8 cellular contexts compared by ENCODE assay signal in the genomic region with DNA sequence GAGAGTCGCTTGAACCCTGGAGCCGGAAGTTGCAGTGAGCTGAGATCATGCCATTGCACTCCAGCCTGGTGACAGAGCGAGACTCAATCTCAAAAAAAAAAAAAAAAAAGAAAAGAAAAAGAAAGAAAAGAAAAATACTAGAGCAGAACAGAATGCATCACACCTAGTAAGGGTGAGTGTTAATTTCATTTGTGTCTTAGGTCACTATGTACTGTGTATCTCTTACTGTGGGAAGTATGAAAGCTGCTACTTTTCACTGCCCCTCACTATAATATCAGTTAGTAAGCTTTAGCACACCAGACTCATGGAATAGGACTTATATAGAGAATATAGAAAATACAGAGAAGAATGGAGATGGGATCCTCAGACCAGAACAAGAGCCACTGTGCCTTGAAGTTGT.
DNase-seq lines count a peak whose midpoint lies in the region; ATAC-seq and FAIRE-seq lines count a peak whose summit lies in the region.
"Had no signal": no experiment of that assay in that cellular context is flagged by ENCODE, and none has a peak within 500 bp of the region (broad histone marks: within the 10 kb centered on the region; RNA-seq: fewer than 3 reads in every experiment).

No MANE protein-coding gene starts in this region.

- H3K36me3 Mint-ChIP-seq in stimulated activated memory B cell treated with anti-CD40 and anti-IgM and Interleukin-4, amounts not matched to agents 10 μg/mL and 1 μg/mL and 100 μg/mL, for 72 hours = peaks cover 55% of the 10 kb centered on the region

- H3K27ac ChIP-seq in effector memory CD4-positive, alpha-beta T cell (ENCODE audit: insufficient read depth, low read length, poor library complexity, severe bottlenecking) = peak overlapping the region; percentile 6

- H3K4me1 ChIP-seq in effector memory CD4-positive, alpha-beta T cell (ENCODE audit: control insufficient read depth, insufficient read depth, low read length, poor library complexity, severe bottlenecking) = peaks cover 3% of the 10 kb centered on the region

- no peaks in the 10 kb centered on the region for H3K27me3 ChIP-seq in effector memory CD4-positive, alpha-beta T cell (replicated peaks; ENCODE audit: control insufficient read depth, insufficient read depth, low read length, poor library complexity, severe bottlenecking)

- no peaks in the 10 kb centered on the region for H3K9me3 ChIP-seq in effector memory CD4-positive, alpha-beta T cell (ENCODE audit: control insufficient read depth, low read length)

- peak overlapping the region; percentile 82 for H3K27ac Mint-ChIP-seq in stimulated activated memory B cell treated with anti-CD40 and anti-IgM and Interleukin-4, amounts not matched to agents 10 μg/mL and 1 μg/mL and 100 μg/mL, for 72 hours

- no peak for FAIRE-seq in GM19239 (lab: Jason Lieb, UNC)
- FAIRE-seq: bronchial epithelial cell had no signal

- no peaks in the 10 kb centered on the region for H3K9me3 Mint-ChIP-seq in stimulated activated memory B cell treated with anti-CD40 and anti-IgM and Interleukin-4, amounts not matched to agents 10 μg/mL and 1 μg/mL and 100 μg/mL, for 72 hours

- H3K36me3 ChIP-seq in effector memory CD4-positive, alpha-beta T cell (ENCODE audit: control insufficient read depth, insufficient read depth, low read length) = peaks cover 31% of the 10 kb centered on the region

- peaks cover 39% of the 10 kb centered on the region for H3K4me1 Mint-ChIP-seq in stimulated activated memory B cell treated with anti-CD40 and anti-IgM and Interleukin-4, amounts not matched to agents 10 μg/mL and 1 μg/mL and 100 μg/mL, for 72 hours

- no peaks in the 10 kb centered on the region for H3K27me3 Mint-ChIP-seq in stimulated activated memory B cell treated with anti-CD40 and anti-IgM and Interleukin-4, amounts not matched to agents 10 μg/mL and 1 μg/mL and 100 μg/mL, for 72 hours

- ATAC-seq in GM19452 (IDR thresholded peaks at IDR 0.05; ENCODE audit: unreplicated experiment) = peak; percentile 20
- peak; percentile 6 for ATAC-seq in HG03175 (IDR thresholded peaks at IDR 0.05; ENCODE audit: unreplicated experiment)
- ATAC-seq in stimulated activated memory B cell treated with anti-CD40 and anti-IgM and Interleukin-4, amounts not matched to agents 10 μg/mL and 1 μg/mL and 100 μg/mL, for 72 hours = peak; percentile 18

- H3K4me3 Mint-ChIP-seq in stimulated activated memory B cell treated with anti-CD40 and anti-IgM and Interleukin-4, amounts not matched to agents 10 μg/mL and 1 μg/mL and 100 μg/mL, for 72 hours = no peak overlapping the region

- no peak overlapping the region for H3K4me3 ChIP-seq in effector memory CD4-positive, alpha-beta T cell (ENCODE audit: insufficient read depth, low read depth, low read length, poor library complexity, severe bottlenecking)

- DNase-seq in effector memory CD4-positive, alpha-beta T cell = no peak
- DNase-seq in putamen (ENCODE audit: low spot score) (no peak), GM19239 (ENCODE audit: insufficient read length, low spot score) (no peak), NCI-H774 (lab: John Stamatoyannopoulos, UW) (no peak)
